ENCODE assay signal across 8 cellular contexts in genomic region chr6:13908955-13909381, GRCh38.
DNase-seq lines count a peak whose midpoint lies in the region; ATAC-seq, FAIRE-seq and TF ChIP-seq lines count a peak whose summit lies in the region.

No MANE protein-coding gene starts in this region.

- ATAC-seq in HG03108 (IDR thresholded peaks at IDR 0.05; ENCODE audit: unreplicated experiment): no peak

- in situ Hi-C loops in GM13976 (cut with MboI; ENCODE audit: low sequenced_read_pairs, unreplicated experiment) (loop anchor here (10.0 kb wide), 1 partner anchor 236 kb away; no protein-coding TSS in a partner anchor), T47D (cut with HindIII; ENCODE audit: low pct_unique_long_range_greater_than_20kb, low sequenced_read_pairs) (no loop called here)

- peak; percentile 68 for TF ChIP-seq CTCF in GM13976 (IDR thresholded peaks at IDR 0.05; ENCODE audit: borderline replicate concordance, control extremely low read depth, extremely low read depth, insufficient read depth, missing control alignments)

- FAIRE-seq in islet of Langerhans (lab: Jason Lieb, UNC): peak; percentile 77

- DNase-seq in AG08396 (ENCODE audit: low spot score) (peak; percentile 69), GM13976 (ENCODE audit: low spot score) (peak; percentile 73), NCI-H146 (lab: John Stamatoyannopoulos, UW) (peak; percentile 81), T follicular helper cell (ENCODE audit: low read depth) (peak; percentile 25), T47D (ENCODE audit: low read depth in 1 of 2, low spot score in 1 of 2) (peak; percentile 70 to 75)
- peak; percentile 12 to 36 for DNase-seq in stimulated activated CD4-positive, alpha-beta T cell treated with anti-CD3 and anti-CD28 coated beads, Interleukin-4, amount 100 ng/mL, for 4 hours

Comparison
In these comparisons a context has a peak if more than half of its experiments do, and no peak if none do; other contexts are left out.
1. DNase-seq: peak in every context shown above with its lines; median percentile 81 in NCI-H146; 73 in GM13976; 72 in T47D; 69 in AG08396; 25 in T follicular helper cell; 24 in stimulated activated CD4-positive, alpha-beta T cell treated with anti-CD3 and anti-CD28 coated beads, Interleukin-4, amount 100 ng/mL, for 4 hours.